In genomic region chr15:90956551-90957104, GRCh38 we compare ENCODE assay signal across 8 cellular contexts. TPM values are rescaled to one million over a fixed set of nuclear protein-coding genes. Genes with fewer than 3 reads are reported as not detected.
DNase-seq lines count a peak whose midpoint lies in the region; ATAC-seq and TF ChIP-seq lines count a peak whose summit lies in the region.

No MANE protein-coding gene starts in this region.

- BruUV-seq in HCT116 (replicated peaks; lab: Mats Ljungman, UMichigan): no TSS peak

- H3K27me3 ChIP-seq in HCT116 (ENCODE audit: insufficient read depth, low read length) (no peaks in the 10 kb centered on the region), esophagus squamous epithelium (no peaks in the 10 kb centered on the region), muscle layer of colon (ENCODE audit: control insufficient read depth in 1 of 2, insufficient read depth in 2 of 2, low read length in 2 of 2) (no peaks in the 10 kb centered on the region)

- H3K36me3 ChIP-seq in HCT116 (ENCODE audit: control insufficient read depth in 1 of 2, insufficient read depth in 2 of 2, low read length in 2 of 2): peaks cover 6 to 18% of the 10 kb centered on the region in 2 experiments
- H3K36me3 ChIP-seq in esophagus squamous epithelium: peaks cover 11 to 47% (median 14%) of the 10 kb centered on the region in 3 donors
- peaks cover 33% of the 10 kb centered on the region for H3K36me3 ChIP-seq in muscle layer of colon (ENCODE audit: insufficient read depth, low read length)

- H3K79me2 ChIP-seq in HCT116 (ENCODE audit: insufficient read depth, low read length): peaks cover 24% of the 10 kb centered on the region

- ATAC-seq in HCT116 (no peak), HG03469 (IDR thresholded peaks at IDR 0.05; ENCODE audit: unreplicated experiment) (no peak)

- H3K4me3 ChIP-seq in HCT116 (replicated peaks in 1 of 2; ENCODE audit: low read depth in 1 of 2, low read length in 2 of 2) (peak overlapping the region; percentile 71 to 75; a peak in 3 of 4 replicates), esophagus squamous epithelium (peak overlapping the region; percentile 60 to 77 (median 67)), muscle layer of colon (ENCODE audit: low read depth in 1 of 2, low read length in 2 of 2) (peak overlapping the region; percentile 24 to 73)

- peaks cover 11 to 23% of the 10 kb centered on the region in 2 experiments for H3K4me1 ChIP-seq in HCT116 (ENCODE audit: control insufficient read depth in 1 of 2, insufficient read depth in 2 of 2, low read length in 2 of 2)
- peaks cover 19 to 38% (median 22%) of the 10 kb centered on the region in 3 donors for H3K4me1 ChIP-seq in esophagus squamous epithelium
- peaks cover 38% of the 10 kb centered on the region for H3K4me1 ChIP-seq in muscle layer of colon (ENCODE audit: insufficient read depth, low read length)

- DNase-seq in AG08395 (ENCODE audit: low spot score) (peak; percentile 89), HCT116 (ENCODE audit: low read depth, low spot score) (no peak), NOMO-1 treated with dmso at 0.1 percent for 144 hours (lab: John Stamatoyannopoulos, UW; ENCODE audit: unreplicated experiment) (peak; percentile 37), activated T-helper 1 cell treated with Interleukin-2 at 50 U/mL for 16 hours (ENCODE audit: low read depth) (peak; percentile 52), esophagus squamous epithelium (lab: John Stamatoyannopoulos, UW) (no peak)
- DNase-seq in stimulated activated CD8-positive, alpha-beta memory T cell treated with anti-CD3 and anti-CD28 coated beads, Interleukin-7, amount 100 ng/mL, for 24 hours (ENCODE audit: low read depth): peak; percentile 44

- 0% methylated on average over 3 to 15 of the region's 50 CpGs for WGBS in esophagus squamous epithelium, 2 donors

- no peak for TF ChIP-seq RAD21 in HCT116 (IDR thresholded peaks at IDR 0.05; ENCODE audit: low read depth)

- H3K9ac ChIP-seq in HCT116 (ENCODE audit: low read length) (no peak overlapping the region; the same call in 1 of the 2 replicates), muscle layer of colon (ENCODE audit: low read length) (no peak overlapping the region)

- no peaks in the 10 kb centered on the region for H4K20me1 ChIP-seq in HCT116 (ENCODE audit: insufficient read depth)

- TF ChIP-seq POLR2A in HCT116 (IDR thresholded peaks at IDR 0.05; ENCODE audit: borderline replicate concordance, extremely low read depth, insufficient read depth, insufficient read length) (no peak), esophagus squamous epithelium (IDR thresholded peaks at IDR 0.05) (no peak)

- RAD21 ChIA-PET in HCT116 (lab: Charles Lee; ENCODE audit: low non-redundant PET in 1 of 2, low total read pairs in 2 of 2, uncharacterized antibody in 2 of 2, unreplicated experiment in 2 of 2): no interaction called here

- CTCF ChIA-PET in HCT116 (lab: Charles Lee): interaction anchor here (4.0 kb wide), 1 partner anchor 23 kb away, joined by 35 read pairs; the partner anchor contains the start of genes HDDC3 and UNC45A

- no peak overlapping the region for H2AFZ ChIP-seq in HCT116 (ENCODE audit: low read depth, low read length, poor library complexity, severe bottlenecking)

- intact Hi-C loops in HCT116 (cut with micrococcal nuclease): no loop called here
- intact Hi-C loops in esophagus squamous epithelium (cut with DNase I): no loop called here

- no peaks in the 10 kb centered on the region for H3K9me3 ChIP-seq in HCT116 (ENCODE audit: control insufficient read depth in 1 of 2, insufficient read depth in 1 of 2, low read depth in 1 of 2, low read length in 2 of 2)
- H3K9me3 ChIP-seq in esophagus squamous epithelium: no peaks in the 10 kb centered on the region
- H3K9me3 ChIP-seq in muscle layer of colon (ENCODE audit: low read length): no peaks in the 10 kb centered on the region

- H3K27ac ChIP-seq in HCT116 (ENCODE audit: low read depth, low read length): no peak overlapping the region; the same call in 1 of the 2 replicates
- peak overlapping the region; percentile 66 to 78 (median 72) for H3K27ac ChIP-seq in esophagus squamous epithelium
- H3K27ac ChIP-seq in muscle layer of colon (ENCODE audit: low read depth, low read length): peak overlapping the region; percentile 12

- peak in 2 of 3 experiments; percentile 35 to 45; a peak in 4 of 6 replicates for TF ChIP-seq CTCF in HCT116 (IDR thresholded peaks at IDR 0.05 in 2 of 3, conservative IDR thresholded peaks at IDR 0.05 in 1 of 3; ENCODE audit: borderline replicate concordance in 1 of 3, insufficient read depth in 1 of 3, low read depth in 2 of 3, low read length in 2 of 3)
- TF ChIP-seq CTCF in esophagus squamous epithelium (IDR thresholded peaks at IDR 0.05): peak; percentile 90 to 97 (median 94)

- no peaks in the 10 kb centered on the region for H3K9me2 ChIP-seq in HCT116 (ENCODE audit: insufficient read depth)

- POLR2A ChIA-PET in HCT116 (lab: Charles Lee): no interaction called here

- H3K4me2 ChIP-seq in HCT116 (ENCODE audit: low read length): peak overlapping the region; percentile 93

TF ChIP-seq in HCT116, 20 proteins besides CTCF, POLR2A, EP300 and RAD21:
- no peak for TF ChIP-seq SRF (IDR thresholded peaks at IDR 0.05; ENCODE audit: low read depth)
- TF ChIP-seq EZH2 (IDR thresholded peaks at IDR 0.05): no peak
- TF ChIP-seq, protein P1, sequence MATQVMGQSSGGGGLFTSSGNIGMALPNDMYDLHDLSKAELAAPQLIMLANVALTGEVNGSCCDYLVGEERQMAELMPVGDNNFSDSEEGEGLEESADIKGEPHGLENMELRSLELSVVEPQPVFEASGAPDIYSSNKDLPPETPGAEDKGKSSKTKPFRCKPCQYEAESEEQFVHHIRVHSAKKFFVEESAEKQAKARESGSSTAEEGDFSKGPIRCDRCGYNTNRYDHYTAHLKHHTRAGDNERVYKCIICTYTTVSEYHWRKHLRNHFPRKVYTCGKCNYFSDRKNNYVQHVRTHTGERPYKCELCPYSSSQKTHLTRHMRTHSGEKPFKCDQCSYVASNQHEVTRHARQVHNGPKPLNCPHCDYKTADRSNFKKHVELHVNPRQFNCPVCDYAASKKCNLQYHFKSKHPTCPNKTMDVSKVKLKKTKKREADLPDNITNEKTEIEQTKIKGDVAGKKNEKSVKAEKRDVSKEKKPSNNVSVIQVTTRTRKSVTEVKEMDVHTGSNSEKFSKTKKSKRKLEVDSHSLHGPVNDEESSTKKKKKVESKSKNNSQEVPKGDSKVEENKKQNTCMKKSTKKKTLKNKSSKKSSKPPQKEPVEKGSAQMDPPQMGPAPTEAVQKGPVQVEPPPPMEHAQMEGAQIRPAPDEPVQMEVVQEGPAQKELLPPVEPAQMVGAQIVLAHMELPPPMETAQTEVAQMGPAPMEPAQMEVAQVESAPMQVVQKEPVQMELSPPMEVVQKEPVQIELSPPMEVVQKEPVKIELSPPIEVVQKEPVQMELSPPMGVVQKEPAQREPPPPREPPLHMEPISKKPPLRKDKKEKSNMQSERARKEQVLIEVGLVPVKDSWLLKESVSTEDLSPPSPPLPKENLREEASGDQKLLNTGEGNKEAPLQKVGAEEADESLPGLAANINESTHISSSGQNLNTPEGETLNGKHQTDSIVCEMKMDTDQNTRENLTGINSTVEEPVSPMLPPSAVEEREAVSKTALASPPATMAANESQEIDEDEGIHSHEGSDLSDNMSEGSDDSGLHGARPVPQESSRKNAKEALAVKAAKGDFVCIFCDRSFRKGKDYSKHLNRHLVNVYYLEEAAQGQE (IDR thresholded peaks at IDR 0.05; ENCODE audit: low read depth): no peak
- no peak for TF ChIP-seq ZFX (IDR thresholded peaks at IDR 0.05)
- TF ChIP-seq ZBTB33 (IDR thresholded peaks at IDR 0.05; ENCODE audit: extremely low read depth, insufficient replicate concordance, low read length): no peak
- no peak for TF ChIP-seq SP1 (IDR thresholded peaks at IDR 0.05; ENCODE audit: low read depth)
- no peak for TF ChIP-seq FOSL1 (IDR thresholded peaks at IDR 0.05; ENCODE audit: low read depth)
- no peak for TF ChIP-seq ZNF274 (IDR thresholded peaks at IDR 0.05; ENCODE audit: low read depth, low read length)
- TF ChIP-seq JUND (IDR thresholded peaks at IDR 0.05): no peak
- TF ChIP-seq ATF3 (IDR thresholded peaks at IDR 0.05): no peak
- TF ChIP-seq, protein P2, sequence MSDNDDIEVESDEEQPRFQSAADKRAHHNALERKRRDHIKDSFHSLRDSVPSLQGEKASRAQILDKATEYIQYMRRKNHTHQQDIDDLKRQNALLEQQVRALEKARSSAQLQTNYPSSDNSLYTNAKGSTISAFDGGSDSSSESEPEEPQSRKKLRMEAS (IDR thresholded peaks at IDR 0.05): no peak
TF ChIP-seq in HCT116: peak in this region for 0.

RNA-seq across cellular contexts. Expression of gene RCCD1, which starts 1.9 kb away (rescaled TPM):
- 38.5 TPM for total RNA-seq in HCT116 (2021; ENCODE audit: unreplicated experiment)
- polyA plus RNA-seq in HCT116 (2012): 28.8 and 34.7 TPM in 2 replicates
- 10 to 100 TPM in 1 of 4 donors, 1 to 10 TPM in 3; 8.7 to 12.6 (median 9.8) TPM for total RNA-seq in esophagus squamous epithelium

RNA-seq across cellular contexts. Expression of gene UNC45A, which starts 21.5 kb away (rescaled TPM):
- total RNA-seq in HCT116 (2021; ENCODE audit: unreplicated experiment): 95.4 TPM
- 106 and 123 TPM in 2 replicates for polyA plus RNA-seq in HCT116 (2012)
- total RNA-seq in esophagus squamous epithelium: 10 to 100 TPM; 38.7 to 76.0 (median 64.2) TPM

RNA-seq across cellular contexts. Expression of gene HDDC3, which starts 24.3 kb away (rescaled TPM):
- total RNA-seq in HCT116 (2021; ENCODE audit: unreplicated experiment) (20.4 TPM), esophagus squamous epithelium (10 to 100 TPM in 3 of 4 donors, 1 to 10 TPM in 1; 5.8 to 13.7 (median 11.7) TPM)
- 15.2 and 18.2 TPM in 2 replicates for polyA plus RNA-seq in HCT116 (2012)

RNA-seq across cellular contexts. Expression of gene PRC1, which starts 37.7 kb away (rescaled TPM):
- total RNA-seq in HCT116 (2021; ENCODE audit: unreplicated experiment) (186 TPM), esophagus squamous epithelium (100 to 1,000 TPM in 1 of 4 donors, 10 to 100 TPM in 3; 49.6 to 100 (median 58.4) TPM)
- 245 and 283 TPM in 2 replicates for polyA plus RNA-seq in HCT116 (2012)

RNA-seq across cellular contexts. Expression of gene MAN2A2, which starts 53.5 kb away (rescaled TPM):
- total RNA-seq in HCT116 (2021; ENCODE audit: unreplicated experiment) (44.9 TPM), esophagus squamous epithelium (10 to 100 TPM in 3 of 4 donors, 1 to 10 TPM in 1; 9.9 to 25.2 (median 12.1) TPM)
- polyA plus RNA-seq in HCT116 (2012): 36.8 and 54.6 TPM in 2 replicates

Comparison
In these comparisons a context has a peak if more than half of its experiments do, and no peak if none do; other contexts are left out.
1. DNase-seq: peak in AG08395 (single experiment), NOMO-1 treated with dmso at 0.1 percent for 144 hours (single experiment), activated T-helper 1 cell treated with Interleukin-2 at 50 U/mL for 16 hours (single experiment) and stimulated activated CD8-positive, alpha-beta memory T cell treated with anti-CD3 and anti-CD28 coated beads, Interleukin-7, amount 100 ng/mL, for 24 hours (single experiment); none in HCT116 (single experiment) and esophagus squamous epithelium (single experiment).
2. Peak in every context shown above with its lines, with median percentiles within 50 percentile points of each other: H3K4me3 ChIP-seq.